Comparison of ENCODE assay signal across 37 cellular contexts in the genomic region with DNA sequence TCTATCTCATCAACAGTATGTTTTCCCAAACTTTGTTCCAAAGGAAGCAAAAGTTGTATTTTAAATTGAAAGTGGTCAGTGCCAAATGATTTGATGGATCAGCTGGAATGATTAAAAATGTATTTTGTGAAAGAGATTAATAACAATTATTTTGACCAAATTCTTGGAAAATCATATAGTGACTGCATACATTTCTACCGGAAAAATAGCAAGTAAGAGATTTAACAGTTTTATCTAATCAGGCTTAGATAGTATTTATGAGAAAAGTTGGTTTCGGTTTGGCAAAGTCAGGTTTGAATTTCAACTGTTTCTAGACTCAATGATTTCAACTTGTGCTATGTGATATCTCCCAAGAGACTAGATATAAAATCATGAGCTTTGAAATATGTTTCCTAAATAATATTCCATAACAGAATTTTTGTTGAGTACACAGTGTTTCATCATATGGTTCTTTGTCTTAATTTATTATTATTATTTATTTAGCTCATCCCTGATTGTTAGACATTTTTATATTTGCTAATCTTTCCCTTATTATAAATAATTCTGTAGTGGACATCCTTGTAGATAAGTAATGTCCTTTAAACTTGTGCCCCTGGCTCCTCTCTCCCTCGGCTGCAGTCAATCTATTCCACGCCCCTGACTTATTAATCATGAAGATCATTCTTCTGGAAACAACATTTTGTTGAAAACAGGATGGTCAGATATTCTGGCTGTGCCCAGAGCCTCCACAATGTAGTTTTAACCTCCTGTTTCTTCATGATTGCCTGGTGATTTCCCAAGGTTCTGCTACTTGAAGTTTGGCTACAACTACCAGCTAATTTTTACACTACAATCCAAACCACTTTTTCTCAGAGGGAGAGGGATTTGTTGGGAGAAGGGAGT.
A peak's percentile ranks its signal among the peaks of the same experiment; 100 is the strongest.
DNase-seq lines count a peak whose midpoint lies in the region; ATAC-seq, FAIRE-seq and TF ChIP-seq lines count a peak whose summit lies in the region.
"Had no signal": no experiment of that assay in that cellular context is flagged by ENCODE, and none has a peak within 500 bp of the region (broad histone marks: within the 10 kb centered on the region; RNA-seq: fewer than 3 reads in every experiment).

No MANE protein-coding gene starts in this region.

- H3K4me2 ChIP-seq in hepatocyte (peak overlapping the region; percentile 44), smooth muscle cell (peak overlapping the region; percentile 64)

- TF ChIP-seq CTCF in D721Med (IDR thresholded peaks at IDR 0.05; ENCODE audit: insufficient read depth, missing control alignments): no peak
- no peak for TF ChIP-seq CTCF in choroid plexus epithelial cell (conservative IDR thresholded peaks at IDR 0.05; ENCODE audit: low read depth, low read length)
- TF ChIP-seq CTCF in hepatocyte (IDR thresholded peaks at IDR 0.05; ENCODE audit: poor library complexity): no peak
- TF ChIP-seq CTCF in smooth muscle cell (IDR thresholded peaks at IDR 0.05; ENCODE audit: borderline replicate concordance, insufficient read depth, poor library complexity, severe bottlenecking): no peak
- TF ChIP-seq CTCF in mucosa of descending colon (IDR thresholded peaks at IDR 0.05): no peak

- peaks cover 3% of the 10 kb centered on the region for H3K27me3 Mint-ChIP-seq in activated naive CD8-positive, alpha-beta T cell treated with anti-CD3 and anti-CD28 coated beads for 36 hours
- H3K27me3 Mint-ChIP-seq: activated naive CD4-positive, alpha-beta T cell treated with anti-CD3 and anti-CD28 coated beads, Interleukin-2, amount 10 ng/mL, durations not matched to agents 7 days and 5 days; activated T-helper 17 cell treated with anti-CD3 and anti-CD28 coated beads, Interleukin-2, amount 50 U/mL, for 72 hours; effector memory CD8-positive, alpha-beta T cell; memory B cell; T-helper 17 cell had no signal

- no peaks in the 10 kb centered on the region for H3K36me3 Mint-ChIP-seq in activated naive CD8-positive, alpha-beta T cell treated with anti-CD3 and anti-CD28 coated beads for 36 hours
- H3K36me3 Mint-ChIP-seq: activated naive CD4-positive, alpha-beta T cell treated with anti-CD3 and anti-CD28 coated beads, Interleukin-2, amount 10 ng/mL, durations not matched to agents 7 days and 5 days; CD14-positive monocyte; stimulated activated effector memory CD8-positive, alpha-beta T cell treated with anti-CD3 and anti-CD28 coated beads, Interleukin-12 subunit alpha, Interleukin-12 subunit beta, amount 100 ng/mL, for 72 hours had no signal

- H2AFZ ChIP-seq in hepatocyte (no peak overlapping the region), smooth muscle cell (ENCODE audit: low read depth) (peak overlapping the region; percentile 21)
- H2AFZ ChIP-seq: GM23248 had no signal

- H3K9me2 ChIP-seq in hepatocyte (replicated peaks; ENCODE audit: insufficient read depth): no peaks in the 10 kb centered on the region

- no peaks in the 10 kb centered on the region for H3K9me3 ChIP-seq in hepatocyte (ENCODE audit: low read depth)
- H3K9me3 ChIP-seq in smooth muscle cell (replicated peaks; ENCODE audit: low read depth): peaks cover 6% of the 10 kb centered on the region
- peaks cover 13% of the 10 kb centered on the region for H3K9me3 ChIP-seq in mucosa of descending colon
- H3K9me3 ChIP-seq: colonic mucosa, Peyer's patch, prostate gland, upper lobe of left lung had no signal

- H3K79me2 ChIP-seq in hepatocyte: no peaks in the 10 kb centered on the region
- no peaks in the 10 kb centered on the region for H3K79me2 ChIP-seq in smooth muscle cell (ENCODE audit: low read depth)

- H3K36me3 ChIP-seq in hepatocyte (replicated peaks; ENCODE audit: insufficient read depth, low read depth) (no peaks in the 10 kb centered on the region), smooth muscle cell (ENCODE audit: low read depth) (no peaks in the 10 kb centered on the region), mucosa of descending colon (ENCODE audit: low read depth) (no peaks in the 10 kb centered on the region)
- H3K36me3 ChIP-seq: cardiac muscle cell, colonic mucosa, gastroesophageal sphincter, Peyer's patch, prostate gland, upper lobe of left lung had no signal

- no peak for ATAC-seq in mucosa of descending colon
- no peak for ATAC-seq in GM18858 (IDR thresholded peaks at IDR 0.05; ENCODE audit: unreplicated experiment)
- ATAC-seq: activated CD8-positive, alpha-beta T cell treated with anti-CD3 and anti-CD28 coated beads, Interleukin-2, amount 10 ng/mL, durations not matched to agents 7 days and 5 days; activated T-helper 17 cell treated with anti-CD3 and anti-CD28 coated beads, Interleukin-2, amount 50 U/mL, for 72 hours; effector memory CD8-positive, alpha-beta T cell; gastroesophageal sphincter; HepG2; sciatic nerve; stimulated activated effector memory CD8-positive, alpha-beta T cell treated with anti-CD3 and anti-CD28 coated beads, Interleukin-12 subunit alpha, Interleukin-12 subunit beta, amount 100 ng/mL, for 72 hours; T-helper 17 cell had no signal

- H3K27ac ChIP-seq in hepatocyte (no peak overlapping the region), smooth muscle cell (ENCODE audit: low read depth) (no peak overlapping the region)
- H3K27ac ChIP-seq: cardiac muscle cell, colonic mucosa, gastroesophageal sphincter, GM23248, Peyer's patch, prostate gland, upper lobe of left lung, VCaP had no signal

- DNase-seq in D721Med (ENCODE audit: insufficient read length, low spot score) (no peak), choroid plexus epithelial cell (ENCODE audit: low read depth) (peak; percentile 47), hepatocyte (ENCODE audit: low spot score) (no peak), smooth muscle cell (lab: John Stamatoyannopoulos, UW; ENCODE audit: unreplicated experiment) (no peak), occipital lobe (lab: John Stamatoyannopoulos, UW) (no peak), mucosa of descending colon (no peak)
- DNase-seq in activated naive CD8-positive, alpha-beta T cell treated with anti-CD3 and anti-CD28 coated beads for 36 hours: no peak
- DNase-seq: activated CD4-positive, alpha-beta T cell treated with anti-CD3 and anti-CD28 coated beads for 4 hours; activated CD8-positive, alpha-beta T cell treated with anti-CD3 and anti-CD28 coated beads, Interleukin-2, amount 10 ng/mL, durations not matched to agents 7 days and 5 days; activated naive CD4-positive, alpha-beta T cell treated with anti-CD3 and anti-CD28 coated beads, Interleukin-2, amount 10 ng/mL, durations not matched to agents 7 days and 5 days; colonic mucosa; DND-41; effector memory CD8-positive, alpha-beta T cell; erythroblast; GF-D8; GM23248; hippocampal formation; NCI-H2029; NCI-H345; NCI-H748 treated with DMSO at 0.1 percent for 48 hours; Peyer's patch; SHP77; stimulated activated CD4-positive, alpha-beta T cell treated with anti-CD3 and anti-CD28 coated beads, Interleukin-4, amount 100 ng/mL, for 4 hours; substantia nigra; T-helper 17 cell; upper lobe of left lung had no signal

- no peaks in the 10 kb centered on the region for H3K27me3 ChIP-seq in hepatocyte
- H3K27me3 ChIP-seq in smooth muscle cell (ENCODE audit: low read depth): no peaks in the 10 kb centered on the region
- H3K27me3 ChIP-seq: cardiac muscle cell, colonic mucosa, gastroesophageal sphincter, Peyer's patch, upper lobe of left lung had no signal

- no peaks in the 10 kb centered on the region for H3F3A ChIP-seq in smooth muscle cell (ENCODE audit: low read depth)

- 83% methylated on average over 4 of the region's 4 CpGs for WGBS in hepatocyte (ENCODE audit: low lambda C conversion rate, missing lambda C conversion rate)
- 76% methylated on average over 4 of the region's 4 CpGs for WGBS in smooth muscle cell (ENCODE audit: low lambda C conversion rate)

- intact Hi-C loops in mucosa of descending colon (cut with DNase I, micrococcal nuclease): no loop called here

- no peak overlapping the region for H3K9ac ChIP-seq in smooth muscle cell (ENCODE audit: low read depth)
- H3K9ac ChIP-seq: GM23248 had no signal

- H3K9me3 Mint-ChIP-seq in activated naive CD8-positive, alpha-beta T cell treated with anti-CD3 and anti-CD28 coated beads for 36 hours: peaks cover 11% of the 10 kb centered on the region

- peaks cover 6% of the 10 kb centered on the region for H3K4me1 Mint-ChIP-seq in activated naive CD8-positive, alpha-beta T cell treated with anti-CD3 and anti-CD28 coated beads for 36 hours
- H3K4me1 Mint-ChIP-seq: activated naive CD4-positive, alpha-beta T cell treated with anti-CD3 and anti-CD28 coated beads, Interleukin-2, amount 10 ng/mL, durations not matched to agents 7 days and 5 days; activated T-helper 17 cell treated with anti-CD3 and anti-CD28 coated beads, Interleukin-2, amount 50 U/mL, for 72 hours; CD14-positive monocyte; T-helper 17 cell had no signal

- no peak overlapping the region for H3K4me3 Mint-ChIP-seq in activated naive CD8-positive, alpha-beta T cell treated with anti-CD3 and anti-CD28 coated beads for 36 hours
- H3K4me3 Mint-ChIP-seq: activated CD8-positive, alpha-beta T cell treated with anti-CD3 and anti-CD28 coated beads, Interleukin-2, amount 10 ng/mL, durations not matched to agents 7 days and 5 days; activated naive CD4-positive, alpha-beta T cell treated with anti-CD3 and anti-CD28 coated beads, Interleukin-2, amount 10 ng/mL, durations not matched to agents 7 days and 5 days; activated T-helper 17 cell treated with anti-CD3 and anti-CD28 coated beads, Interleukin-2, amount 50 U/mL, for 72 hours; CD14-positive monocyte; effector memory CD8-positive, alpha-beta T cell; memory B cell; stimulated activated effector memory CD8-positive, alpha-beta T cell treated with anti-CD3 and anti-CD28 coated beads, Interleukin-12 subunit alpha, Interleukin-12 subunit beta, amount 100 ng/mL, for 72 hours; T-helper 17 cell had no signal

- H3K4me1 ChIP-seq in hepatocyte (ENCODE audit: insufficient read depth) (peaks cover 11% of the 10 kb centered on the region), smooth muscle cell (ENCODE audit: low read depth) (peaks cover 12% of the 10 kb centered on the region), mucosa of descending colon (ENCODE audit: low read depth) (no peaks in the 10 kb centered on the region)
- H3K4me1 ChIP-seq: colonic mucosa, gastroesophageal sphincter, Peyer's patch, prostate gland, upper lobe of left lung had no signal

- FAIRE-seq in D721Med (lab: Jason Lieb, UNC): peak; percentile 97
- FAIRE-seq: HepG2 had no signal

- H4K20me1 ChIP-seq in hepatocyte (ENCODE audit: insufficient read depth, poor library complexity, severe bottlenecking) (no peaks in the 10 kb centered on the region), smooth muscle cell (ENCODE audit: low read depth) (no peaks in the 10 kb centered on the region)

- no peak overlapping the region for H3K27ac Mint-ChIP-seq in activated naive CD8-positive, alpha-beta T cell treated with anti-CD3 and anti-CD28 coated beads for 36 hours
- H3K27ac Mint-ChIP-seq: activated CD8-positive, alpha-beta T cell treated with anti-CD3 and anti-CD28 coated beads, Interleukin-2, amount 10 ng/mL, durations not matched to agents 7 days and 5 days; activated naive CD4-positive, alpha-beta T cell treated with anti-CD3 and anti-CD28 coated beads, Interleukin-2, amount 10 ng/mL, durations not matched to agents 7 days and 5 days; activated T-helper 17 cell treated with anti-CD3 and anti-CD28 coated beads, Interleukin-2, amount 50 U/mL, for 72 hours; CD14-positive monocyte; effector memory CD8-positive, alpha-beta T cell; memory B cell; stimulated activated effector memory CD8-positive, alpha-beta T cell treated with anti-CD3 and anti-CD28 coated beads, Interleukin-12 subunit alpha, Interleukin-12 subunit beta, amount 100 ng/mL, for 72 hours; T-helper 17 cell had no signal

- H3K4me3 ChIP-seq in choroid plexus epithelial cell (ENCODE audit: low read depth, low read length): no peak overlapping the region
- peak overlapping the region; percentile 7 for H3K4me3 ChIP-seq in hepatocyte
- H3K4me3 ChIP-seq in smooth muscle cell: no peak overlapping the region
- no peak overlapping the region for H3K4me3 ChIP-seq in mucosa of descending colon
- H3K4me3 ChIP-seq: cardiac muscle cell, colonic mucosa, gastroesophageal sphincter, GM23248, Peyer's patch, prostate gland, upper lobe of left lung had no signal
